In genomic region chr2:138275881-138276280, GRCh38 we compare ENCODE assay signal across 12 cellular contexts.
DNase-seq lines count a peak whose midpoint lies in the region; ATAC-seq, FAIRE-seq and TF ChIP-seq lines count a peak whose summit lies in the region.
"Had no signal": no experiment of that assay in that cellular context is flagged by ENCODE, and none has a peak within 500 bp of the region (broad histone marks: within the 10 kb centered on the region; RNA-seq: fewer than 3 reads in every experiment).

No MANE protein-coding gene starts in this region.

- CTCF ChIA-PET in A549 (lab: Yijun Ruan, JAX): interaction anchor here (0.6 to 1.2 kb wide), 2 partner anchors 296 to 509 kb away, joined by 3 read pairs; no protein-coding TSS in a partner anchor

- H3K9me3 ChIP-seq in A549 (0 out of 3 replicates have a peak, but pooled peaks cover 4% of the 10 kb centered on the region), HUES48 (ENCODE audit: control insufficient read depth, insufficient read depth, low read length) (no peaks in the 10 kb centered on the region), SK-N-MC (ENCODE audit: low read depth, low read length) (no peaks in the 10 kb centered on the region)
- H3K9me3 ChIP-seq: BLaER1 treated with 17β-estradiol and CSF1 and Interleukin-3, amounts not matched to agents 10 nM and 100 nM; spleen had no signal

- POLR2A ChIA-PET in A549 (lab: Yijun Ruan, JAX): no interaction called here
- POLR2A ChIA-PET in naive thymus-derived CD8-positive, alpha-beta T cell (lab: Charles Lee): no interaction called here

- ATAC-seq in A549 (peak; percentile 84 to 92; a peak in 5 of 6 replicates), Right ventricle myocardium inferior (no peak)
- ATAC-seq in naive thymus-derived CD8-positive, alpha-beta T cell: no peak

- H3K4me3 Mint-ChIP-seq in naive thymus-derived CD8-positive, alpha-beta T cell: no peak overlapping the region

- no peaks in the 10 kb centered on the region for H3K27me3 Mint-ChIP-seq in naive thymus-derived CD8-positive, alpha-beta T cell

- peaks cover 43% of the 10 kb centered on the region for H3K4me1 ChIP-seq in A549
- H3K4me1 ChIP-seq in HUES48 (ENCODE audit: control insufficient read depth, insufficient read depth, low read length): peaks cover 44% of the 10 kb centered on the region
- H3K4me1 ChIP-seq: spleen had no signal

- DNase-seq in A549 (ENCODE audit: low read depth in 1 of 2, low spot score in 1 of 2) (peak; percentile 14 to 61), SK-N-MC (ENCODE audit: low read depth, low spot score) (no peak), kidney glomerular epithelial cell (lab: John Stamatoyannopoulos, UW) (peak; percentile 81), substantia nigra (lab: John Stamatoyannopoulos, UW) (no peak), Right ventricle myocardium inferior (ENCODE audit: missing footprints) (no peak)
- no peak for DNase-seq in effector CD8-positive, alpha-beta T cell (lab: John Stamatoyannopoulos, UW)
- DNase-seq in naive thymus-derived CD8-positive, alpha-beta T cell: no peak
- DNase-seq: activated CD4-positive, CD25-positive, alpha-beta regulatory T cell; MV-4-11; spleen had no signal

- intact Hi-C loops in Right ventricle myocardium inferior (cut with DNase I): no loop called here

- no peaks in the 10 kb centered on the region for H3K36me3 ChIP-seq in HUES48 (ENCODE audit: control insufficient read depth, insufficient read depth, low read length)
- no peaks in the 10 kb centered on the region for H3K36me3 ChIP-seq in SK-N-MC (ENCODE audit: insufficient read depth, low read length)
- H3K36me3 ChIP-seq: BLaER1 treated with 17β-estradiol and CSF1 and Interleukin-3, amounts not matched to agents 10 nM and 100 nM; spleen had no signal

- TF ChIP-seq EP300 in A549 (IDR thresholded peaks at IDR 0.05): no peak; a peak in 1 of 5 replicates

- no peak for TF ChIP-seq RAD21 in A549 (conservative IDR thresholded peaks at IDR 0.05 in 1 of 2, IDR thresholded peaks at IDR 0.05 in 1 of 2)

- 0 out of 2 replicates have a peak overlapping the region, but pooled peaks have one; percentile 20 for H3K9ac ChIP-seq in HUES48 (ENCODE audit: low read depth, low read length)
- peak overlapping the region; percentile 50 for H3K9ac ChIP-seq in SK-N-MC (ENCODE audit: insufficient read length)
- H3K9ac ChIP-seq: BLaER1 treated with 17β-estradiol and CSF1 and Interleukin-3, amounts not matched to agents 10 nM and 100 nM had no signal

- peaks cover 0 to 12% (median 0%) of the 10 kb centered on the region in 9 donors for H3K9me3 Mint-ChIP-seq in naive thymus-derived CD8-positive, alpha-beta T cell

- no peak overlapping the region for H3K27ac Mint-ChIP-seq in naive thymus-derived CD8-positive, alpha-beta T cell

- no peaks in the 10 kb centered on the region for H3K36me3 Mint-ChIP-seq in naive thymus-derived CD8-positive, alpha-beta T cell

- peaks cover 0 to 2% (median 0%) of the 10 kb centered on the region in 4 donors for H3K4me1 Mint-ChIP-seq in naive thymus-derived CD8-positive, alpha-beta T cell

- H3K27ac ChIP-seq in A549: peak overlapping the region; percentile 65 to 78; a peak in 4 of 6 replicates
- peak overlapping the region; percentile 96 for H3K27ac ChIP-seq in HUES48 (ENCODE audit: low read depth, low read length)
- H3K27ac ChIP-seq in SK-N-MC: 0 out of 2 replicates have a peak overlapping the region, but pooled peaks have one; percentile 61
- H3K27ac ChIP-seq in substantia nigra (ENCODE audit: low read depth, low read length, poor library complexity, severe bottlenecking): no peak overlapping the region
- H3K27ac ChIP-seq: BLaER1 treated with 17β-estradiol and CSF1 and Interleukin-3, amounts not matched to agents 10 nM and 100 nM; spleen had no signal

- WGBS in A549 (ENCODE audit: missing lambda C conversion rate): under 1% methylated on average over 4 of the region's 4 CpGs

- peak overlapping the region; percentile 76 for H3K4me2 ChIP-seq in A549
- H3K4me2 ChIP-seq: BLaER1 treated with 17β-estradiol and CSF1 and Interleukin-3, amounts not matched to agents 10 nM and 100 nM had no signal

- H3K4me3 ChIP-seq in A549 (no peak overlapping the region), HUES48 (ENCODE audit: low read depth, low read length) (no peak overlapping the region), SK-N-MC (no peak overlapping the region)
- H3K4me3 ChIP-seq: BLaER1 treated with 17β-estradiol and CSF1 and Interleukin-3, amounts not matched to agents 10 nM and 100 nM; spleen had no signal

- TF ChIP-seq CTCF in A549 (IDR thresholded peaks at IDR 0.05): no peak

- no peak for FAIRE-seq in A549 (lab: Jason Lieb, UNC)

- H3K27me3 ChIP-seq in HUES48 (ENCODE audit: control insufficient read depth, insufficient read depth, low read length): no peaks in the 10 kb centered on the region
- H3K27me3 ChIP-seq: BLaER1 treated with 17β-estradiol and CSF1 and Interleukin-3, amounts not matched to agents 10 nM and 100 nM; spleen had no signal

- no peak for TF ChIP-seq POLR2A in A549 (IDR thresholded peaks at IDR 0.05; ENCODE audit: low read length)

TF ChIP-seq in A549, 52 proteins besides CTCF, POLR2A, EP300 and RAD21:
- TF ChIP-seq FOSL2 (IDR thresholded peaks at IDR 0.05) (0 out of 2 replicates have a peak, but pooled peaks have one; percentile 19), FOSL2 (CRISPR knock-in tag; IDR thresholded peaks at IDR 0.05) (peak; percentile 54), ATOH8 (CRISPR knock-in tag; IDR thresholded peaks at IDR 0.05; ENCODE audit: low read depth) (no peak), ELK1 (IDR thresholded peaks at IDR 0.05; ENCODE audit: low read depth, low read length) (no peak), ZFP36 (IDR thresholded peaks at IDR 0.05; ENCODE audit: borderline replicate concordance, partially characterized antibody) (no peak), MAFK (IDR thresholded peaks at IDR 0.05; ENCODE audit: partially characterized antibody) (peak; percentile 38), MYC (IDR thresholded peaks at IDR 0.05; ENCODE audit: borderline replicate concordance, low read length) (no peak), JUNB (IDR thresholded peaks at IDR 0.05) (peak; percentile 41; the same call in 1 of the 2 replicates), NFE2L2 (conservative IDR thresholded peaks at IDR 0.05; ENCODE audit: low read length) (no peak)

Comparison
In these comparisons a context has a peak if more than half of its experiments do, and no peak if none do; other contexts are left out.
1. ATAC-seq: peak in A549 (2 of 2); none in Right ventricle myocardium inferior (single experiment) and naive thymus-derived CD8-positive, alpha-beta T cell (0 of 2).
2. DNase-seq: peak in A549 (2 of 2) and kidney glomerular epithelial cell (single experiment); none in SK-N-MC (single experiment), effector CD8-positive, alpha-beta T cell (single experiment), substantia nigra (0 of 49), Right ventricle myocardium inferior (single experiment) and naive thymus-derived CD8-positive, alpha-beta T cell (0 of 10).